Comparison of ENCODE assay signal across 39 cellular contexts in the genomic region with DNA sequence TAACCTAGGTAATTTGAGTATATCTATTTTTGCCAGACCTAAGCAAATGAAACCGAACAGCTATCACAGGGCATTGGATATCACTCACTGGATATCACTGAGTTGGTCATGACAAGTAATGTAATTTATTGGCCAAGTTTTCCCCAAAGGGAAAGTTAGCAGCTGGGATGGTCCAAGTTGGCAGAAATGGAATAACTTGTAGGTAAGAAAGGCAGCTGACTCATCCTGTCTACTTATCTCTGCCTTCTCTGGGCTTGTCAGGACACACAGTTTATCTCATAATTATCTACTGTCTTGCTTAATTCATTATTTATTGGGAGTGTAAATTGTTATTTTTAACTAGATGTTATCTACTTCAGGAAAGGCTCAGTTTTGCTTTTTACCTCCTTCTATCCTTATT.
"Had no signal": no experiment of that assay in that cellular context is flagged by ENCODE, and none has a peak within 500 bp of the region (broad histone marks: within the 10 kb centered on the region; RNA-seq: fewer than 3 reads in every experiment).

No MANE protein-coding gene starts in this region.

- H3K36me3 Mint-ChIP-seq: activated CD4-positive, alpha-beta memory T cell treated with anti-CD3 and anti-CD28 coated beads for 36 hours; activated naive CD4-positive, alpha-beta T cell treated with anti-CD3 and anti-CD28 coated beads, Interleukin-2, amount 50 U/mL, for 72 hours; activated naive CD8-positive, alpha-beta T cell treated with anti-CD3 and anti-CD28 coated beads for 36 hours; T-cell had no signal

- H3K4me1 Mint-ChIP-seq: activated B cell treated with CpG ODN at 0.5 μM for 24 hours; activated CD4-positive, alpha-beta T cell treated with anti-CD3 and anti-CD28 coated beads, Interleukin-2, amount 10 ng/mL, durations not matched to agents 24 days and 14 days; activated naive CD8-positive, alpha-beta T cell treated with anti-CD3 and anti-CD28 coated beads for 36 hours; activated T-helper 17 cell treated with anti-CD3 and anti-CD28 coated beads, Interleukin-2, amount 50 U/mL, for 72 hours; central memory CD8-positive, alpha-beta T cell; T-cell had no signal

- ATAC-seq: activated CD8-positive, alpha-beta T cell treated with anti-CD3 and anti-CD28 coated beads for 36 hours; activated naive CD4-positive, alpha-beta T cell treated with anti-CD3 and anti-CD28 coated beads, Interleukin-2, amount 50 U/mL, for 72 hours; activated T-cell treated with anti-CD3 and anti-CD28 coated beads, Interleukin-2, amount 50 U/mL, for 4 hours; activated T-cell treated with anti-CD3 and anti-CD28 coated beads, Interleukin-2, amount 50 U/mL, for 72 hours; activated T-helper 17 cell treated with anti-CD3 and anti-CD28 coated beads, Interleukin-2, amount 50 U/mL, for 72 hours; body of pancreas; T-cell had no signal

- H3K9me3 ChIP-seq: body of pancreas had no signal

- H3K4me3 ChIP-seq: adrenal gland, body of pancreas, breast epithelium, cardiac muscle cell had no signal

- H3K4me3 Mint-ChIP-seq: activated B cell treated with CpG ODN at 0.5 μM for 24 hours; activated CD4-positive, alpha-beta memory T cell treated with anti-CD3 and anti-CD28 coated beads for 36 hours; activated CD4-positive, alpha-beta T cell treated with anti-CD3 and anti-CD28 coated beads, Interleukin-2, amount 10 ng/mL, durations not matched to agents 24 days and 14 days; activated CD8-positive, alpha-beta T cell treated with anti-CD3 and anti-CD28 coated beads for 36 hours; activated naive CD4-positive, alpha-beta T cell treated with anti-CD3 and anti-CD28 coated beads for 36 hours; activated naive CD8-positive, alpha-beta T cell treated with anti-CD3 and anti-CD28 coated beads for 36 hours; activated T-cell treated with anti-CD3 and anti-CD28 coated beads, Interleukin-2, amount 50 U/mL, for 4 hours; activated T-cell treated with anti-CD3 and anti-CD28 coated beads, Interleukin-2, amount 50 U/mL, for 72 hours; activated T-helper 1 cell treated with anti-CD3 and anti-CD28 coated beads, Interleukin-12 subunit alpha, Interleukin-12 subunit beta, Interleukin-2, Interleukin-4 antibody, amounts not matched to agents 30 ng/mL and 10 ng/mL and 1 ng/mL, durations not matched to agents 14 hours and 24 hours and 36 hours; activated T-helper 17 cell treated with anti-CD3 and anti-CD28 coated beads, Interleukin-2, amount 50 U/mL, for 72 hours; central memory CD8-positive, alpha-beta T cell; T-cell; T-helper 2 cell treated with Interferon-gamma antibody and Interleukin-4, amounts not matched to agents 5 μg/mL and 100 μg/mL, for 36 hours had no signal

- H3K27ac ChIP-seq: adrenal gland, body of pancreas, brain microvascular endothelial cell, breast epithelium, cardiac muscle cell, VCaP had no signal

- FAIRE-seq: astrocyte, TTC549 had no signal

- H3K36me3 ChIP-seq: adrenal gland, brain microvascular endothelial cell, breast epithelium, cardiac muscle cell had no signal

- DNase-seq: activated B cell treated with CpG ODN at 0.5 μM for 24 hours; activated CD4-positive, alpha-beta memory T cell treated with anti-CD3 and anti-CD28 coated beads for 36 hours; activated CD4-positive, alpha-beta T cell treated with anti-CD3 and anti-CD28 coated beads for 4 hours; activated CD4-positive, alpha-beta T cell treated with anti-CD3 and anti-CD28 coated beads, Interleukin-2, amount 10 ng/mL, durations not matched to agents 24 days and 14 days; activated CD4-positive, alpha-beta T cell treated with anti-CD3 and anti-CD28 coated beads, Interleukin-2, amount 50 U/mL, for 1 hour; activated CD4-positive, alpha-beta T cell treated with anti-CD3 and anti-CD28 coated beads, Interleukin-2, amount 50 U/mL, for 4 hours; activated CD4-positive, CD25-positive, alpha-beta regulatory T cell treated with anti-CD3 and anti-CD28 coated beads, Interleukin-2, amount 50 U/mL, for 72 hours; activated CD8-positive, alpha-beta memory T cell treated with anti-CD3 and anti-CD28 coated beads, Interleukin-2, amount 50 U/mL, for 4 hours; activated CD8-positive, alpha-beta T cell treated with anti-CD3 and anti-CD28 coated beads for 36 hours; activated effector memory CD4-positive, alpha-beta T cell treated with anti-CD3 and anti-CD28 coated beads, Interleukin-2, amount 50 U/mL, for 16 hours; activated gamma-delta T cell treated with Interleukin-2 at 50 U/mL for 16 hours; activated naive CD4-positive, alpha-beta T cell; activated naive CD4-positive, alpha-beta T cell treated with anti-CD3 and anti-CD28 coated beads for 36 hours; activated naive CD4-positive, alpha-beta T cell treated with anti-CD3 and anti-CD28 coated beads, Interleukin-2, amount 50 U/mL, for 16 hours; activated naive CD8-positive, alpha-beta T cell treated with anti-CD3 and anti-CD28 coated beads for 36 hours; activated T-cell treated with anti-CD3 and anti-CD28 coated beads for 4 hours; activated T-cell treated with anti-CD3 and anti-CD28 coated beads, Interleukin-2, amount 50 U/mL, for 1 hour; activated T-cell treated with anti-CD3 and anti-CD28 coated beads, Interleukin-2, amount 50 U/mL, for 4 hours; activated T-cell treated with anti-CD3 and anti-CD28 coated beads, Interleukin-2, amount 50 U/mL, for 72 hours; adrenal gland; amniotic stem cell; aorta; body of pancreas; brain microvascular endothelial cell; caudate nucleus; cerebellar nuclear complex; T-cell; T-helper 2 cell; T-helper 9 cell had no signal

- H3K9me3 Mint-ChIP-seq: activated CD4-positive, alpha-beta memory T cell treated with anti-CD3 and anti-CD28 coated beads for 36 hours; activated CD4-positive, alpha-beta T cell treated with anti-CD3 and anti-CD28 coated beads, Interleukin-2, amount 10 ng/mL, durations not matched to agents 24 days and 14 days; activated CD8-positive, alpha-beta T cell treated with anti-CD3 and anti-CD28 coated beads for 36 hours; activated naive CD4-positive, alpha-beta T cell treated with anti-CD3 and anti-CD28 coated beads for 36 hours; activated naive CD4-positive, alpha-beta T cell treated with anti-CD3 and anti-CD28 coated beads, Interleukin-2, amount 50 U/mL, for 72 hours; activated naive CD8-positive, alpha-beta T cell treated with anti-CD3 and anti-CD28 coated beads for 36 hours; central memory CD8-positive, alpha-beta T cell had no signal

- H3K27ac Mint-ChIP-seq: activated B cell treated with CpG ODN at 0.5 μM for 24 hours; activated CD4-positive, alpha-beta memory T cell treated with anti-CD3 and anti-CD28 coated beads for 36 hours; activated CD4-positive, alpha-beta T cell treated with anti-CD3 and anti-CD28 coated beads, Interleukin-2, amount 10 ng/mL, durations not matched to agents 24 days and 14 days; activated CD8-positive, alpha-beta T cell treated with anti-CD3 and anti-CD28 coated beads for 36 hours; activated naive CD4-positive, alpha-beta T cell treated with anti-CD3 and anti-CD28 coated beads for 36 hours; activated naive CD4-positive, alpha-beta T cell treated with anti-CD3 and anti-CD28 coated beads, Interleukin-2, amount 50 U/mL, for 72 hours; activated naive CD8-positive, alpha-beta T cell treated with anti-CD3 and anti-CD28 coated beads for 36 hours; activated T-cell treated with anti-CD3 and anti-CD28 coated beads, Interleukin-2, amount 50 U/mL, for 72 hours; activated T-helper 1 cell treated with anti-CD3 and anti-CD28 coated beads, Interleukin-12 subunit alpha, Interleukin-12 subunit beta, Interleukin-2, Interleukin-4 antibody, amounts not matched to agents 30 ng/mL and 10 ng/mL and 1 ng/mL, durations not matched to agents 14 hours and 24 hours and 36 hours; activated T-helper 17 cell treated with anti-CD3 and anti-CD28 coated beads, Interleukin-2, amount 50 U/mL, for 72 hours; T-cell; T-helper 2 cell treated with Interferon-gamma antibody and Interleukin-4, amounts not matched to agents 5 μg/mL and 100 μg/mL, for 36 hours had no signal

- H3K27me3 Mint-ChIP-seq: activated B cell treated with CpG ODN at 0.5 μM for 24 hours; activated CD4-positive, alpha-beta memory T cell treated with anti-CD3 and anti-CD28 coated beads for 36 hours; activated CD4-positive, alpha-beta T cell treated with anti-CD3 and anti-CD28 coated beads, Interleukin-2, amount 10 ng/mL, durations not matched to agents 24 days and 14 days; activated CD8-positive, alpha-beta T cell treated with anti-CD3 and anti-CD28 coated beads for 36 hours; activated naive CD8-positive, alpha-beta T cell treated with anti-CD3 and anti-CD28 coated beads for 36 hours; central memory CD8-positive, alpha-beta T cell; T-cell had no signal

- H3K4me1 ChIP-seq: adrenal gland, body of pancreas, breast epithelium had no signal

- H3K27me3 ChIP-seq: adrenal gland, body of pancreas, brain microvascular endothelial cell, breast epithelium, cardiac muscle cell had no signal
